16 cellular contexts compared by ENCODE assay signal in genomic region chr7:16804674-16805439, GRCh38. TPM values are rescaled to one million over a fixed set of nuclear protein-coding genes. Genes with fewer than 3 reads are reported as not detected.
DNase-seq lines count a peak whose midpoint lies in the region; ATAC-seq and TF ChIP-seq lines count a peak whose summit lies in the region.
"Had no signal": no experiment of that assay in that cellular context is flagged by ENCODE, and none has a peak within 500 bp of the region (broad histone marks: within the 10 kb centered on the region; RNA-seq: fewer than 3 reads in every experiment).

TSS of gene AGR2 (minus strand) at chr7:16804999. CDS start at chr7:16801796, 3,203 bp downstream.

- peaks cover 30% of the 10 kb centered on the region for H3K27me3 Mint-ChIP-seq in activated CD8-positive, alpha-beta memory T cell treated with anti-CD3 and anti-CD28 coated beads, Interleukin-2, amount 10 ng/mL, durations not matched to agents 7 days and 5 days

- H3K4me1 ChIP-seq in left lung (no peaks in the 10 kb centered on the region), upper lobe of right lung (no peaks in the 10 kb centered on the region)

- H3K9me3 ChIP-seq in left lung (no peaks in the 10 kb centered on the region), upper lobe of right lung (no peaks in the 10 kb centered on the region)
- H3K9me3 ChIP-seq: neutrophil had no signal

- H3K36me3 Mint-ChIP-seq in activated CD8-positive, alpha-beta memory T cell treated with anti-CD3 and anti-CD28 coated beads, Interleukin-2, amount 10 ng/mL, durations not matched to agents 7 days and 5 days = no peaks in the 10 kb centered on the region
- H3K36me3 Mint-ChIP-seq: immature natural killer cell had no signal

- H3K36me3 ChIP-seq in left lung (no peaks in the 10 kb centered on the region), upper lobe of right lung (no peaks in the 10 kb centered on the region)
- H3K36me3 ChIP-seq: neutrophil had no signal

- H3K27ac Mint-ChIP-seq in activated CD8-positive, alpha-beta memory T cell treated with anti-CD3 and anti-CD28 coated beads, Interleukin-2, amount 10 ng/mL, durations not matched to agents 7 days and 5 days = no peak within 1 kb of the TSS
- H3K27ac Mint-ChIP-seq: activated CD4-positive, alpha-beta T cell treated with anti-CD3 and anti-CD28 coated beads for 36 hours; immature natural killer cell had no signal

- H3K4me1 Mint-ChIP-seq in activated CD8-positive, alpha-beta memory T cell treated with anti-CD3 and anti-CD28 coated beads, Interleukin-2, amount 10 ng/mL, durations not matched to agents 7 days and 5 days = no peaks in the 10 kb centered on the region
- H3K4me1 Mint-ChIP-seq: activated CD4-positive, alpha-beta T cell treated with anti-CD3 and anti-CD28 coated beads for 36 hours; immature natural killer cell had no signal

- no peak within 1 kb of the TSS for H3K4me3 Mint-ChIP-seq in activated CD8-positive, alpha-beta memory T cell treated with anti-CD3 and anti-CD28 coated beads, Interleukin-2, amount 10 ng/mL, durations not matched to agents 7 days and 5 days
- H3K4me3 Mint-ChIP-seq: activated CD4-positive, alpha-beta T cell treated with anti-CD3 and anti-CD28 coated beads for 36 hours; immature natural killer cell had no signal

- H3K4me3 ChIP-seq in left lung (peak within 1 kb of the TSS; percentile 14 to 31), upper lobe of right lung (peak within 1 kb of the TSS; percentile 45)

- ATAC-seq in left lung = peak; percentile 90
- peak; percentile 90 for ATAC-seq in upper lobe of right lung
- no peak for ATAC-seq in activated CD8-positive, alpha-beta memory T cell treated with anti-CD3 and anti-CD28 coated beads, Interleukin-2, amount 10 ng/mL, durations not matched to agents 7 days and 5 days
- no peak for ATAC-seq in HG02798 (IDR thresholded peaks at IDR 0.05; ENCODE audit: poor library complexity, unreplicated experiment)
- ATAC-seq: activated CD4-positive, alpha-beta T cell treated with anti-CD3 and anti-CD28 coated beads for 36 hours had no signal

- DNase-seq in NCI-H510A treated with DMSO at 0.1 percent for 48 hours (lab: John Stamatoyannopoulos, UW) (peak; percentile 3), NCI-H510A (lab: John Stamatoyannopoulos, UW) (no peak), left lung (peak; percentile 70 to 75), upper lobe of right lung (peak; percentile 83), NCI-H1436 treated with DMSO at 0.1 percent for 48 hours (lab: John Stamatoyannopoulos, UW) (no peak)
- DNase-seq in activated CD8-positive, alpha-beta memory T cell treated with anti-CD3 and anti-CD28 coated beads, Interleukin-2, amount 10 ng/mL, durations not matched to agents 7 days and 5 days = no peak
- DNase-seq: activated CD4-positive, alpha-beta T cell treated with anti-CD3 and anti-CD28 coated beads for 36 hours; activated effector memory CD4-positive, alpha-beta T cell treated with anti-CD3 and anti-CD28 coated beads, Interleukin-2, amount 50 U/mL, for 16 hours; EL; immature natural killer cell; NCI-H187 treated with DMSO at 0.1 percent for 48 hours; stimulated activated naive CD4-positive, alpha-beta T cell treated with Interleukin-2 at 50 U/mL for 16 hours had no signal

- H3K27me3 ChIP-seq in left lung (no peaks in the 10 kb centered on the region), upper lobe of right lung (no peaks in the 10 kb centered on the region)
- H3K27me3 ChIP-seq: neutrophil had no signal

- TF ChIP-seq CTCF in VCaP (conservative IDR thresholded peaks at IDR 0.05) = no peak
- no peak for TF ChIP-seq CTCF in left lung (IDR thresholded peaks at IDR 0.05)
- TF ChIP-seq CTCF in upper lobe of right lung (IDR thresholded peaks at IDR 0.05) = no peak

- intact Hi-C loops in left lung (cut with DNase I) = no loop called here
- intact Hi-C loops in upper lobe of right lung (cut with DNase I) = no loop called here

- peak within 1 kb of the TSS; percentile 91 for H3K27ac ChIP-seq in VCaP
- H3K27ac ChIP-seq in left lung = peak within 1 kb of the TSS; percentile 35 to 38
- H3K27ac ChIP-seq in upper lobe of right lung = no peak within 1 kb of the TSS
- H3K27ac ChIP-seq: neutrophil had no signal

- no peaks in the 10 kb centered on the region for H3K9me3 Mint-ChIP-seq in activated CD8-positive, alpha-beta memory T cell treated with anti-CD3 and anti-CD28 coated beads, Interleukin-2, amount 10 ng/mL, durations not matched to agents 7 days and 5 days (ENCODE audit: low read depth)
- H3K9me3 Mint-ChIP-seq: immature natural killer cell had no signal

- CTCF ChIA-PET in activated CD8-positive, alpha-beta memory T cell treated with anti-CD3 and anti-CD28 coated beads, Interleukin-2, amount 10 ng/mL, durations not matched to agents 7 days and 5 days (lab: Charles Lee) = interaction anchor here (1.5 kb wide), 1 partner anchor 113 kb away, joined by 4 read pairs; no protein-coding TSS in a partner anchor

RNA-seq across cellular contexts. Expression of gene AGR2, which starts in this region (rescaled TPM):
- total RNA-seq in left lung (100 to 1,000 TPM; 182 to 376 TPM), upper lobe of right lung (66.3 TPM)
- not detected for total RNA-seq in activated CD8-positive, alpha-beta memory T cell treated with anti-CD3 and anti-CD28 coated beads, Interleukin-2, amount 10 ng/mL, durations not matched to agents 7 days and 5 days
- total RNA-seq: activated CD4-positive, alpha-beta T cell treated with anti-CD3 and anti-CD28 coated beads for 36 hours; SK-MEL-5 had no signal

Comparison
In these comparisons a context has a peak if more than half of its experiments do, and no peak if none do; other contexts are left out.
1. RNA of gene AGR2 (total RNA-seq): 182 to 376 TPM in left lung and 66.3 TPM in upper lobe of right lung (single experiment); not detected in activated CD8-positive, alpha-beta memory T cell treated with anti-CD3 and anti-CD28 coated beads, Interleukin-2, amount 10 ng/mL, durations not matched to agents 7 days and 5 days; every median in the first group is over 10 times any median in the second.
2. DNase-seq: peak in NCI-H510A treated with DMSO at 0.1 percent for 48 hours (single experiment), left lung (2 of 2) and upper lobe of right lung (single experiment); none in NCI-H510A (single experiment), activated CD8-positive, alpha-beta memory T cell treated with anti-CD3 and anti-CD28 coated beads, Interleukin-2, amount 10 ng/mL, durations not matched to agents 7 days and 5 days (single experiment) and NCI-H1436 treated with DMSO at 0.1 percent for 48 hours (single experiment).
3. ATAC-seq: peak in left lung (single experiment) and upper lobe of right lung (single experiment); none in activated CD8-positive, alpha-beta memory T cell treated with anti-CD3 and anti-CD28 coated beads, Interleukin-2, amount 10 ng/mL, durations not matched to agents 7 days and 5 days (single experiment) and HG02798 (single experiment).